Comparison of ENCODE assay signal across 20 cellular contexts in genomic region chr2:72004976-72005375, GRCh38.
A peak's percentile ranks its signal among the peaks of the same experiment; 100 is the strongest.
DNase-seq lines count a peak whose midpoint lies in the region; ATAC-seq and TF ChIP-seq lines count a peak whose summit lies in the region.
"Had no signal": no experiment of that assay in that cellular context is flagged by ENCODE, and none has a peak within 500 bp of the region (broad histone marks: within the 10 kb centered on the region; RNA-seq: fewer than 3 reads in every experiment).

No MANE protein-coding gene starts in this region.

- in situ Hi-C loops in GM23248 (cut with MboI): no loop called here

- TF ChIP-seq CTCF in right atrium auricular region (IDR thresholded peaks at IDR 0.05) (no peak), hepatocyte (IDR thresholded peaks at IDR 0.05; ENCODE audit: poor library complexity) (no peak)

- WGBS in hepatocyte (ENCODE audit: low lambda C conversion rate, missing lambda C conversion rate): 91% methylated on average over 6 of the region's 6 CpGs
- 88 to 91% methylated on average over 6 of the region's 6 CpGs for WGBS in GM23248 (ENCODE audit: low coverage in 1 of 2, low lambda C conversion rate in 2 of 2, missing lambda C conversion rate in 2 of 2), 2 experiments

- H3K4me1 ChIP-seq in right atrium auricular region: no peaks in the 10 kb centered on the region
- peaks cover 19% of the 10 kb centered on the region for H3K4me1 ChIP-seq in hepatocyte (ENCODE audit: insufficient read depth)
- H3K4me1 ChIP-seq in GM23248 (ENCODE audit: insufficient read depth): no peaks in the 10 kb centered on the region

- H3K4me2 ChIP-seq in hepatocyte (no peak overlapping the region), GM23248 (ENCODE audit: unreplicated experiment) (no peak overlapping the region)

- H3K9me2 ChIP-seq in hepatocyte (replicated peaks; ENCODE audit: insufficient read depth): no peaks in the 10 kb centered on the region
- no peaks in the 10 kb centered on the region for H3K9me2 ChIP-seq in GM23248 (ENCODE audit: insufficient read depth)

- H3K9ac ChIP-seq in GM23248: no peak overlapping the region

- H2AFZ ChIP-seq in hepatocyte: no peak overlapping the region
- H2AFZ ChIP-seq in GM23248: no peak overlapping the region

- H3K79me2 ChIP-seq in hepatocyte: no peaks in the 10 kb centered on the region
- no peaks in the 10 kb centered on the region for H3K79me2 ChIP-seq in GM23248 (ENCODE audit: insufficient read depth)

- H4K20me1 ChIP-seq in hepatocyte (ENCODE audit: insufficient read depth, poor library complexity, severe bottlenecking) (no peaks in the 10 kb centered on the region), GM23248 (ENCODE audit: insufficient read depth) (no peaks in the 10 kb centered on the region)

- no peaks in the 10 kb centered on the region for H3F3A ChIP-seq in GM23248 (ENCODE audit: insufficient read depth)

- no peak for ATAC-seq in left ventricle myocardium superior
- no peak for ATAC-seq in HG02642 (IDR thresholded peaks at IDR 0.05; ENCODE audit: poor library complexity, unreplicated experiment)
- no peak for ATAC-seq in sciatic nerve
- ATAC-seq: CD8-positive, alpha-beta T cell; SK-N-SH treated with all-trans-retinoic acid at 6 μM for 48 hours had no signal

- intact Hi-C loops in left ventricle myocardium superior (cut with micrococcal nuclease) (no loop called here), sciatic nerve (cut with DNase I) (no loop called here)

- no peak overlapping the region for H3K27ac ChIP-seq in right atrium auricular region
- no peak overlapping the region for H3K27ac ChIP-seq in hepatocyte
- no peak overlapping the region for H3K27ac ChIP-seq in GM23248
- H3K27ac ChIP-seq: Peyer's patch had no signal

- H3K36me3 ChIP-seq in right atrium auricular region (no peaks in the 10 kb centered on the region), hepatocyte (replicated peaks; ENCODE audit: insufficient read depth, low read depth) (no peaks in the 10 kb centered on the region), GM23248 (ENCODE audit: low read depth) (no peaks in the 10 kb centered on the region)
- H3K36me3 ChIP-seq: Peyer's patch had no signal

- DNase-seq in right atrium auricular region (ENCODE audit: low spot score) (peak; percentile 38), left ventricle myocardium superior (no peak), hepatocyte (ENCODE audit: low spot score) (peak; percentile 1), mesenteric fat pad (ENCODE audit: low spot score) (peak; percentile 55), GM23248 (no peak), activated gamma-delta T cell (lab: John Stamatoyannopoulos, UW) (no peak), sciatic nerve (ENCODE audit: low spot score) (no peak)
- DNase-seq: 8988T; AML-193; C1 segment of cervical spinal cord; CD8-positive, alpha-beta T cell; DMS153; HFFc6; NCI-H1105 treated with DMSO at 0.1 percent for 48 hours; NCI-H2029 treated with DMSO at 0.1 percent for 48 hours; NCI-H345; NCI-H524 treated with DMSO at 0.1 percent for 48 hours; Peyer's patch had no signal

- H3K9me3 ChIP-seq in right atrium auricular region (no peaks in the 10 kb centered on the region), hepatocyte (ENCODE audit: low read depth) (no peaks in the 10 kb centered on the region), GM23248 (ENCODE audit: low read depth) (no peaks in the 10 kb centered on the region)
- H3K9me3 ChIP-seq: Peyer's patch had no signal

- H3K4me3 ChIP-seq in right atrium auricular region (no peak overlapping the region), hepatocyte (no peak overlapping the region), GM23248 (no peak overlapping the region)
- H3K4me3 ChIP-seq: Peyer's patch had no signal

- H3K27me3 ChIP-seq in right atrium auricular region (no peaks in the 10 kb centered on the region), hepatocyte (no peaks in the 10 kb centered on the region), GM23248 (replicated peaks; ENCODE audit: insufficient read depth) (no peaks in the 10 kb centered on the region)
- H3K27me3 ChIP-seq: Peyer's patch had no signal

Comparison
In these comparisons a context has a peak if more than half of its experiments do, and no peak if none do; other contexts are left out.
1. DNase-seq: peak in right atrium auricular region (single experiment), hepatocyte (single experiment) and mesenteric fat pad (single experiment); none in left ventricle myocardium superior (single experiment), GM23248 (single experiment), activated gamma-delta T cell (single experiment) and sciatic nerve (single experiment).